Comparison of ENCODE assay signal across 10 cellular contexts in genomic region chr20:52405417-52405816, GRCh38.
DNase-seq lines count a peak whose midpoint lies in the region; ATAC-seq lines count a peak whose summit lies in the region.
"Had no signal": no experiment of that assay in that cellular context is flagged by ENCODE, and none has a peak within 500 bp of the region (broad histone marks: within the 10 kb centered on the region; RNA-seq: fewer than 3 reads in every experiment).

No MANE protein-coding gene starts in this region.

- peaks cover 22% of the 10 kb centered on the region for H3K4me1 ChIP-seq in GM23248 (ENCODE audit: insufficient read depth)

- WGBS in GM23248 (ENCODE audit: low coverage in 1 of 2, low lambda C conversion rate in 2 of 2, missing lambda C conversion rate in 2 of 2), 2 experiments, result 8 to 12% methylated on average over 1 of the region's 1 CpG

- DNase-seq in GM23248, result peak; percentile 19
- DNase-seq in NOMO-1 treated with DMSO at 0.1 percent for 48 hours (lab: John Stamatoyannopoulos, UW; ENCODE audit: unreplicated experiment), result peak; percentile 94
- peak; percentile 13 for DNase-seq in kidney tubule cell (ENCODE audit: low spot score)
- no peak for DNase-seq in DMS79 (lab: John Stamatoyannopoulos, UW)
- no peak for DNase-seq in DMS53 (lab: John Stamatoyannopoulos, UW)
- DNase-seq in caudate nucleus (lab: John Stamatoyannopoulos, UW), result no peak
- no peak for DNase-seq in NCI-H2081 (lab: John Stamatoyannopoulos, UW)
- DNase-seq: sigmoid colon had no signal

- H3K9me3 ChIP-seq in GM23248 (ENCODE audit: low read depth), result no peaks in the 10 kb centered on the region
- H3K9me3 ChIP-seq: sigmoid colon had no signal

- no peaks in the 10 kb centered on the region for H3K9me2 ChIP-seq in GM23248 (ENCODE audit: insufficient read depth)

- H3K27ac ChIP-seq in GM23248 (no peak overlapping the region), caudate nucleus (ENCODE audit: low read depth, low read length) (no peak overlapping the region)
- H3K27ac ChIP-seq: sigmoid colon had no signal

- no peaks in the 10 kb centered on the region for H4K20me1 ChIP-seq in GM23248 (ENCODE audit: insufficient read depth)

- no peaks in the 10 kb centered on the region for H3K36me3 ChIP-seq in GM23248 (ENCODE audit: low read depth)
- H3K36me3 ChIP-seq: sigmoid colon had no signal

- H3K79me2 ChIP-seq in GM23248 (ENCODE audit: insufficient read depth), result no peaks in the 10 kb centered on the region

- in situ Hi-C loops in GM23248 (cut with MboI), result no loop called here

- H3K9ac ChIP-seq in GM23248, result no peak overlapping the region

- H3K4me3 ChIP-seq in GM23248, result no peak overlapping the region
- H3K4me3 ChIP-seq: sigmoid colon had no signal

- no peaks in the 10 kb centered on the region for H3K27me3 ChIP-seq in GM23248 (replicated peaks; ENCODE audit: insufficient read depth)
- H3K27me3 ChIP-seq: sigmoid colon had no signal

- ATAC-seq in GM18858 (IDR thresholded peaks at IDR 0.05; ENCODE audit: unreplicated experiment), result peak; percentile 70
- ATAC-seq: HCT116 had no signal

- no peak overlapping the region for H3K4me2 ChIP-seq in GM23248 (ENCODE audit: unreplicated experiment)

- H2AFZ ChIP-seq in GM23248, result no peak overlapping the region

- peaks cover 11% of the 10 kb centered on the region; the same call in 1 of the 2 replicates for H3F3A ChIP-seq in GM23248 (ENCODE audit: insufficient read depth)

Comparison
In these comparisons a context has a peak if more than half of its experiments do, and no peak if none do; other contexts are left out.
1. DNase-seq: peak in GM23248 (single experiment), NOMO-1 treated with DMSO at 0.1 percent for 48 hours (single experiment) and kidney tubule cell (single experiment); none in DMS79 (single experiment), DMS53 (single experiment), caudate nucleus (0 of 61) and NCI-H2081 (0 of 2).